1 cellular context compared by ENCODE assay signal in the genomic region with DNA sequence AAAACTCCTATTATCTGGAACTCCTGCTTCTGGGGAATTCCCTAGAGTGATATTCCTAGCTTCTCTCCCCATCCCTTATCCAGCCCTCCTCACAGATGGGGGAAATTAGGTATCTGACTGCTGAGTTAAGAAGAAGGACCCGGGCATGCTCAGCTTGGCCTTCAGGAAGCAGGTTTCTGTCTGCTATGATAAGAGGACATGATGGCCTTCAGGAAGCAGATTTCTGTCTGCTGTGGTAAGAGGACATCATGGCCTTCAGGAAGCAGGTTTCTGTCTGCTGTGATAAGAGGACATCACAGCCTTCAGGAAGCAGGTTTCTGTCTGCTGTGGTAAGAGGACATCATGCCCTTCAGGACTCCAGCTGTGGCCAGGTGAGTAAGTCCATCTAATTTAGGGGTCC.
A peak's percentile ranks its signal among the peaks of the same experiment; 100 is the strongest.
TF ChIP-seq lines count a peak whose summit lies in the region.

No MANE protein-coding gene starts in this region.

TF ChIP-seq in K562, 482 proteins besides CTCF, POLR2A, EP300 and RAD21 (continued from another document and continues in another):
- TF ChIP-seq CXXC5 (CRISPR knock-in tag; IDR thresholded peaks at IDR 0.05) (peak; percentile 46; the same call in 1 of the 2 replicates), SRSF1 (IDR thresholded peaks at IDR 0.05; ENCODE audit: low read depth, low read length) (no peak), ZNF668 (CRISPR knock-in tag; IDR thresholded peaks at IDR 0.05) (no peak), TBL1XR1 (IDR thresholded peaks at IDR 0.05; ENCODE audit: low read length in 2 of 2) (peak in 1 of 2 experiments; percentile 81; a peak in 2 of 4 replicates), SP2 (IDR thresholded peaks at IDR 0.05; ENCODE audit: extremely low read depth, low read depth, low read length, poor library complexity, severe bottlenecking) (no peak), RBM25 (IDR thresholded peaks at IDR 0.05; ENCODE audit: low read depth, low read length, severe bottlenecking) (no peak), PHB2 (IDR thresholded peaks at IDR 0.05; ENCODE audit: low read depth) (peak; percentile 73; the same call in 1 of the 2 replicates), KAT8 (IDR thresholded peaks at IDR 0.05; ENCODE audit: low read depth) (no peak), ZNF696 (CRISPR knock-in tag; conservative IDR thresholded peaks at IDR 0.05) (no peak), STAT5A (IDR thresholded peaks at IDR 0.05; ENCODE audit: borderline replicate concordance, low read length) (peak; percentile 90), SP1 (CRISPR knock-in tag; IDR thresholded peaks at IDR 0.05) (no peak), SAP30 (IDR thresholded peaks at IDR 0.05; ENCODE audit: borderline replicate concordance, insufficient read depth, low read depth, low read length, poor library complexity, severe bottlenecking) (no peak), L3MBTL2 (IDR thresholded peaks at IDR 0.05) (no peak), XRCC5 (IDR thresholded peaks at IDR 0.05; ENCODE audit: low read depth, low read length) (no peak), MCM7 (IDR thresholded peaks at IDR 0.05) (no peak), ZNF695 (CRISPR knock-in tag; IDR thresholded peaks at IDR 0.05) (no peak), ATF1 (CRISPR knock-in tag; IDR thresholded peaks at IDR 0.05) (no peak), ATF1 (tag; IDR thresholded peaks at IDR 0.05) (0 out of 2 replicates have a peak, but pooled peaks have one; percentile 15), PHF21A (IDR thresholded peaks at IDR 0.05; ENCODE audit: borderline replicate concordance, low read depth) (no peak), NCOA4 (IDR thresholded peaks at IDR 0.05; ENCODE audit: partially characterized antibody) (no peak), ZNF165 (CRISPR knock-in tag; IDR thresholded peaks at IDR 0.05; ENCODE audit: borderline replicate concordance) (no peak), ZBTB8A (IDR thresholded peaks at IDR 0.05; ENCODE audit: partially characterized antibody) (no peak), RNF2 (IDR thresholded peaks at IDR 0.05) (no peak), JUND (IDR thresholded peaks at IDR 0.05; ENCODE audit: borderline replicate concordance, low read depth, low read length) (peak; percentile 29; the same call in 1 of the 2 replicates), JUND (tag; IDR thresholded peaks at IDR 0.05; ENCODE audit: borderline replicate concordance, low read depth, low read length) (peak; percentile 62; the same call in 1 of the 3 replicates), GATA2 (CRISPR knock-in tag; IDR thresholded peaks at IDR 0.05) (peak; percentile 84), ZNF239 (CRISPR knock-in tag; IDR thresholded peaks at IDR 0.05) (no peak), TAF7 (tag; IDR thresholded peaks at IDR 0.05) (no peak), GABPB2 (CRISPR knock-in tag; conservative IDR thresholded peaks at IDR 0.05) (no peak), TRIM28 (IDR thresholded peaks at IDR 0.05) (no peak), ESRRA (IDR thresholded peaks at IDR 0.05; ENCODE audit: borderline replicate concordance, low read depth) (peak; percentile 92), GABPB1 (CRISPR knock-in tag; IDR thresholded peaks at IDR 0.05) (no peak), ELF2 (CRISPR knock-in tag; IDR thresholded peaks at IDR 0.05) (no peak), PHF8 (IDR thresholded peaks at IDR 0.05; ENCODE audit: borderline replicate concordance, low read length) (no peak)
- TF ChIP-seq, protein P1, sequence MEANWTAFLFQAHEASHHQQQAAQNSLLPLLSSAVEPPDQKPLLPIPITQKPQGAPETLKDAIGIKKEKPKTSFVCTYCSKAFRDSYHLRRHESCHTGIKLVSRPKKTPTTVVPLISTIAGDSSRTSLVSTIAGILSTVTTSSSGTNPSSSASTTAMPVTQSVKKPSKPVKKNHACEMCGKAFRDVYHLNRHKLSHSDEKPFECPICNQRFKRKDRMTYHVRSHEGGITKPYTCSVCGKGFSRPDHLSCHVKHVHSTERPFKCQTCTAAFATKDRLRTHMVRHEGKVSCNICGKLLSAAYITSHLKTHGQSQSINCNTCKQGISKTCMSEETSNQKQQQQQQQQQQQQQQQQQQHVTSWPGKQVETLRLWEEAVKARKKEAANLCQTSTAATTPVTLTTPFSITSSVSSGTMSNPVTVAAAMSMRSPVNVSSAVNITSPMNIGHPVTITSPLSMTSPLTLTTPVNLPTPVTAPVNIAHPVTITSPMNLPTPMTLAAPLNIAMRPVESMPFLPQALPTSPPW (CRISPR knock-in tag; IDR thresholded peaks at IDR 0.05) = no peak
- TF ChIP-seq, protein P2, sequence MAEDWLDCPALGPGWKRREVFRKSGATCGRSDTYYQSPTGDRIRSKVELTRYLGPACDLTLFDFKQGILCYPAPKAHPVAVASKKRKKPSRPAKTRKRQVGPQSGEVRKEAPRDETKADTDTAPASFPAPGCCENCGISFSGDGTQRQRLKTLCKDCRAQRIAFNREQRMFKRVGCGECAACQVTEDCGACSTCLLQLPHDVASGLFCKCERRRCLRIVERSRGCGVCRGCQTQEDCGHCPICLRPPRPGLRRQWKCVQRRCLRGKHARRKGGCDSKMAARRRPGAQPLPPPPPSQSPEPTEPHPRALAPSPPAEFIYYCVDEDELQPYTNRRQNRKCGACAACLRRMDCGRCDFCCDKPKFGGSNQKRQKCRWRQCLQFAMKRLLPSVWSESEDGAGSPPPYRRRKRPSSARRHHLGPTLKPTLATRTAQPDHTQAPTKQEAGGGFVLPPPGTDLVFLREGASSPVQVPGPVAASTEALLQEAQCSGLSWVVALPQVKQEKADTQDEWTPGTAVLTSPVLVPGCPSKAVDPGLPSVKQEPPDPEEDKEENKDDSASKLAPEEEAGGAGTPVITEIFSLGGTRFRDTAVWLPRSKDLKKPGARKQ (CRISPR knock-in tag; IDR thresholded peaks at IDR 0.05) = no peak
- TF ChIP-seq, protein P3, sequence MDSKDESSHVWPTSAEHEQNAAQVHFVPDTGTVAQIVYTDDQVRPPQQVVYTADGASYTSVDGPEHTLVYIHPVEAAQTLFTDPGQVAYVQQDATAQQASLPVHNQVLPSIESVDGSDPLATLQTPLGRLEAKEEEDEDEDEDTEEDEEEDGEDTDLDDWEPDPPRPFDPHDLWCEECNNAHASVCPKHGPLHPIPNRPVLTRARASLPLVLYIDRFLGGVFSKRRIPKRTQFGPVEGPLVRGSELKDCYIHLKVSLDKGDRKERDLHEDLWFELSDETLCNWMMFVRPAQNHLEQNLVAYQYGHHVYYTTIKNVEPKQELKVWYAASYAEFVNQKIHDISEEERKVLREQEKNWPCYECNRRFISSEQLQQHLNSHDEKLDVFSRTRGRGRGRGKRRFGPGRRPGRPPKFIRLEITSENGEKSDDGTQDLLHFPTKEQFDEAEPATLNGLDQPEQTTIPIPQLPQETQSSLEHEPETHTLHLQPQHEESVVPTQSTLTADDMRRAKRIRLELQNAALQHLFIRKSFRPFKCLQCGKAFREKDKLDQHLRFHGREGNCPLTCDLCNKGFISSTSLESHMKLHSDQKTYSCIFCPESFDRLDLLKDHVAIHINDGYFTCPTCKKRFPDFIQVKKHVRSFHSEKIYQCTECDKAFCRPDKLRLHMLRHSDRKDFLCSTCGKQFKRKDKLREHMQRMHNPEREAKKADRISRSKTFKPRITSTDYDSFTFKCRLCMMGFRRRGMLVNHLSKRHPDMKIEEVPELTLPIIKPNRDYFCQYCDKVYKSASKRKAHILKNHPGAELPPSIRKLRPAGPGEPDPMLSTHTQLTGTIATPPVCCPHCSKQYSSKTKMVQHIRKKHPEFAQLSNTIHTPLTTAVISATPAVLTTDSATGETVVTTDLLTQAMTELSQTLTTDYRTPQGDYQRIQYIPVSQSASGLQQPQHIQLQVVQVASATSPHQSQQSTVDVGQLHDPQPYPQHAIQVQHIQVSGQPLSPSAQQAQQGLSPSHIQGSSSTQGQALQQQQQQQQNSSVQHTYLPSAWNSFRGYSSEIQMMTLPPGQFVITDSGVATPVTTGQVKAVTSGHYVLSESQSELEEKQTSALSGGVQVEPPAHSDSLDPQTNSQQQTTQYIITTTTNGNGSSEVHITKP (IDR thresholded peaks at IDR 0.05; ENCODE audit: partially characterized antibody) = no peak
- TF ChIP-seq, protein P4, sequence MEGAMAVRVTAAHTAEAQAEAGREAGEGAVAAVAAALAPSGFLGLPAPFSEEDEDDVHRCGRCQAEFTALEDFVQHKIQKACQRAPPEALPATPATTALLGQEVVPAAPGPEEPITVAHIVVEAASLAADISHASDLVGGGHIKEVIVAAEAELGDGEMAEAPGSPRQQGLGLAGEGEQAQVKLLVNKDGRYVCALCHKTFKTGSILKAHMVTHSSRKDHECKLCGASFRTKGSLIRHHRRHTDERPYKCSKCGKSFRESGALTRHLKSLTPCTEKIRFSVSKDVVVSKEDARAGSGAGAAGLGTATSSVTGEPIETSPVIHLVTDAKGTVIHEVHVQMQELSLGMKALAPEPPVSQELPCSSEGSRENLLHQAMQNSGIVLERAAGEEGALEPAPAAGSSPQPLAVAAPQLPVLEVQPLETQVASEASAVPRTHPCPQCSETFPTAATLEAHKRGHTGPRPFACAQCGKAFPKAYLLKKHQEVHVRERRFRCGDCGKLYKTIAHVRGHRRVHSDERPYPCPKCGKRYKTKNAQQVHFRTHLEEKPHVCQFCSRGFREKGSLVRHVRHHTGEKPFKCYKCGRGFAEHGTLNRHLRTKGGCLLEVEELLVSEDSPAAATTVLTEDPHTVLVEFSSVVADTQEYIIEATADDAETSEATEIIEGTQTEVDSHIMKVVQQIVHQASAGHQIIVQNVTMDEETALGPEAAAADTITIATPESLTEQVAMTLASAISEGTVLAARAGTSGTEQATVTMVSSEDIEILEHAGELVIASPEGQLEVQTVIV (CRISPR knock-in tag; IDR thresholded peaks at IDR 0.05; ENCODE audit: borderline replicate concordance) = no peak
- TF ChIP-seq, protein P5, sequence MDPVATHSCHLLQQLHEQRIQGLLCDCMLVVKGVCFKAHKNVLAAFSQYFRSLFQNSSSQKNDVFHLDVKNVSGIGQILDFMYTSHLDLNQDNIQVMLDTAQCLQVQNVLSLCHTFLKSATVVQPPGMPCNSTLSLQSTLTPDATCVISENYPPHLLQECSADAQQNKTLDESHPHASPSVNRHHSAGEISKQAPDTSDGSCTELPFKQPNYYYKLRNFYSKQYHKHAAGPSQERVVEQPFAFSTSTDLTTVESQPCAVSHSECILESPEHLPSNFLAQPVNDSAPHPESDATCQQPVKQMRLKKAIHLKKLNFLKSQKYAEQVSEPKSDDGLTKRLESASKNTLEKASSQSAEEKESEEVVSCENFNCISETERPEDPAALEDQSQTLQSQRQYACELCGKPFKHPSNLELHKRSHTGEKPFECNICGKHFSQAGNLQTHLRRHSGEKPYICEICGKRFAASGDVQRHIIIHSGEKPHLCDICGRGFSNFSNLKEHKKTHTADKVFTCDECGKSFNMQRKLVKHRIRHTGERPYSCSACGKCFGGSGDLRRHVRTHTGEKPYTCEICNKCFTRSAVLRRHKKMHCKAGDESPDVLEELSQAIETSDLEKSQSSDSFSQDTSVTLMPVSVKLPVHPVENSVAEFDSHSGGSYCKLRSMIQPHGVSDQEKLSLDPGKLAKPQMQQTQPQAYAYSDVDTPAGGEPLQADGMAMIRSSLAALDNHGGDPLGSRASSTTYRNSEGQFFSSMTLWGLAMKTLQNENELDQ (CRISPR knock-in tag; IDR thresholded peaks at IDR 0.05; ENCODE audit: borderline replicate concordance) = no peak
- TF ChIP-seq, protein P6, sequence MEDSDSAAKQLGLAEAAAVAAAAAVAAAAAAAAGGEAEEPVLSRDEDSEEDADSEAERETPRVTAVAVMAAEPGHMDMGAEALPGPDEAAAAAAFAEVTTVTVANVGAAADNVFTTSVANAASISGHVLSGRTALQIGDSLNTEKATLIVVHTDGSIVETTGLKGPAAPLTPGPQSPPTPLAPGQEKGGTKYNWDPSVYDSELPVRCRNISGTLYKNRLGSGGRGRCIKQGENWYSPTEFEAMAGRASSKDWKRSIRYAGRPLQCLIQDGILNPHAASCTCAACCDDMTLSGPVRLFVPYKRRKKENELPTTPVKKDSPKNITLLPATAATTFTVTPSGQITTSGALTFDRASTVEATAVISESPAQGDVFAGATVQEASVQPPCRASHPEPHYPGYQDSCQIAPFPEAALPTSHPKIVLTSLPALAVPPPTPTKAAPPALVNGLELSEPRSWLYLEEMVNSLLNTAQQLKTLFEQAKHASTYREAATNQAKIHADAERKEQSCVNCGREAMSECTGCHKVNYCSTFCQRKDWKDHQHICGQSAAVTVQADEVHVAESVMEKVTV (CRISPR knock-in tag; IDR thresholded peaks at IDR 0.05) = no peak
- TF ChIP-seq, protein P7, sequence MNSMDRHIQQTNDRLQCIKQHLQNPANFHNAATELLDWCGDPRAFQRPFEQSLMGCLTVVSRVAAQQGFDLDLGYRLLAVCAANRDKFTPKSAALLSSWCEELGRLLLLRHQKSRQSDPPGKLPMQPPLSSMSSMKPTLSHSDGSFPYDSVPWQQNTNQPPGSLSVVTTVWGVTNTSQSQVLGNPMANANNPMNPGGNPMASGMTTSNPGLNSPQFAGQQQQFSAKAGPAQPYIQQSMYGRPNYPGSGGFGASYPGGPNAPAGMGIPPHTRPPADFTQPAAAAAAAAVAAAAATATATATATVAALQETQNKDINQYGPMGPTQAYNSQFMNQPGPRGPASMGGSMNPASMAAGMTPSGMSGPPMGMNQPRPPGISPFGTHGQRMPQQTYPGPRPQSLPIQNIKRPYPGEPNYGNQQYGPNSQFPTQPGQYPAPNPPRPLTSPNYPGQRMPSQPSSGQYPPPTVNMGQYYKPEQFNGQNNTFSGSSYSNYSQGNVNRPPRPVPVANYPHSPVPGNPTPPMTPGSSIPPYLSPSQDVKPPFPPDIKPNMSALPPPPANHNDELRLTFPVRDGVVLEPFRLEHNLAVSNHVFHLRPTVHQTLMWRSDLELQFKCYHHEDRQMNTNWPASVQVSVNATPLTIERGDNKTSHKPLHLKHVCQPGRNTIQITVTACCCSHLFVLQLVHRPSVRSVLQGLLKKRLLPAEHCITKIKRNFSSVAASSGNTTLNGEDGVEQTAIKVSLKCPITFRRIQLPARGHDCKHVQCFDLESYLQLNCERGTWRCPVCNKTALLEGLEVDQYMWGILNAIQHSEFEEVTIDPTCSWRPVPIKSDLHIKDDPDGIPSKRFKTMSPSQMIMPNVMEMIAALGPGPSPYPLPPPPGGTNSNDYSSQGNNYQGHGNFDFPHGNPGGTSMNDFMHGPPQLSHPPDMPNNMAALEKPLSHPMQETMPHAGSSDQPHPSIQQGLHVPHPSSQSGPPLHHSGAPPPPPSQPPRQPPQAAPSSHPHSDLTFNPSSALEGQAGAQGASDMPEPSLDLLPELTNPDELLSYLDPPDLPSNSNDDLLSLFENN (IDR thresholded peaks at IDR 0.05; ENCODE audit: low read depth in 2 of 2, low read length in 2 of 2) = peak in 1 of 2 experiments; percentile 84; a peak in 2 of 4 replicates
- TF ChIP-seq, protein P8, sequence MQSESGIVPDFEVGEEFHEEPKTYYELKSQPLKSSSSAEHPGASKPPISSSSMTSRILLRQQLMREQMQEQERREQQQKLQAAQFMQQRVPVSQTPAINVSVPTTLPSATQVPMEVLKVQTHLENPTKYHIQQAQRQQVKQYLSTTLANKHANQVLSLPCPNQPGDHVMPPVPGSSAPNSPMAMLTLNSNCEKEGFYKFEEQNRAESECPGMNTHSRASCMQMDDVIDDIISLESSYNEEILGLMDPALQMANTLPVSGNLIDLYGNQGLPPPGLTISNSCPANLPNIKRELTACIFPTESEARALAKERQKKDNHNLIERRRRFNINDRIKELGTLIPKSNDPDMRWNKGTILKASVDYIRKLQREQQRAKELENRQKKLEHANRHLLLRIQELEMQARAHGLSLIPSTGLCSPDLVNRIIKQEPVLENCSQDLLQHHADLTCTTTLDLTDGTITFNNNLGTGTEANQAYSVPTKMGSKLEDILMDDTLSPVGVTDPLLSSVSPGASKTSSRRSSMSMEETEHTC (IDR thresholded peaks at IDR 0.05) = no peak
